Comparison of ENCODE assay signal across 8 cellular contexts in genomic region chr7:73220766-73221370, GRCh38.
DNase-seq lines count a peak whose midpoint lies in the region; ATAC-seq, FAIRE-seq and TF ChIP-seq lines count a peak whose summit lies in the region.
"Not testable (repeated sequence)": the region's sequence is repeated elsewhere in the genome, so short reads cannot be mapped to it uniquely, and the experiment has no call there.

No MANE protein-coding gene starts in this region.

- H3K36me3 ChIP-seq in K562 (ENCODE audit: control insufficient read depth, insufficient read depth, low read length); naive thymus-derived CD4-positive, alpha-beta T cell (ENCODE audit: control insufficient read depth in 2 of 3, insufficient read depth in 3 of 3, low read length in 3 of 3): not testable (repeated sequence)

- not testable (repeated sequence) for H3K9ac ChIP-seq in K562 (ENCODE audit: insufficient read depth in 1 of 2, low read depth in 2 of 2, low read length in 2 of 2)

- not testable (repeated sequence) for H3K9me1 ChIP-seq in K562 (ENCODE audit: control insufficient read depth, insufficient read depth, low read length)

- not testable (repeated sequence) for H3K27ac Mint-ChIP-seq in naive thymus-derived CD4-positive, alpha-beta T cell

- not testable (repeated sequence) for TF ChIP-seq RAD21 in K562 (CRISPR knock-in tag; conservative IDR thresholded peaks at IDR 0.05 in 1 of 2, IDR thresholded peaks at IDR 0.05 in 1 of 2)

- CTCF ChIA-PET in K562 (lab: Yijun Ruan, JAX; ENCODE audit: low intra/inter-chr PET ratio); naive thymus-derived CD4-positive, alpha-beta T cell (lab: Charles Lee): not testable (repeated sequence)

- H4K20me1 ChIP-seq in K562 (replicated peaks; ENCODE audit: control insufficient read depth, insufficient read depth, low read length): not testable (repeated sequence)

- not testable (repeated sequence) for H3K4me2 ChIP-seq in K562 (ENCODE audit: insufficient read depth, low read length)

- not testable (repeated sequence) for H3K9me3 Mint-ChIP-seq in naive thymus-derived CD4-positive, alpha-beta T cell

- WGBS in K562 (ENCODE audit: insufficient coverage, low coverage, missing lambda C conversion rate): no CpG with 5 or more reads among the region's 6 CpGs

- not testable (repeated sequence) for TF ChIP-seq CTCF in K562 (IDR thresholded peaks at IDR 0.05 in 2 of 3, conservative IDR thresholded peaks at IDR 0.05 in 1 of 3; ENCODE audit: insufficient read depth in 2 of 3, low read depth in 1 of 3, low read length in 3 of 3)

- intact Hi-C loops in K562 (cut with micrococcal nuclease); naive thymus-derived CD4-positive, alpha-beta T cell (cut with micrococcal nuclease): not testable (repeated sequence)

- H3K4me1 Mint-ChIP-seq in naive thymus-derived CD4-positive, alpha-beta T cell: not testable (repeated sequence)

- not testable (repeated sequence) for H3K4me3 Mint-ChIP-seq in naive thymus-derived CD4-positive, alpha-beta T cell

- POLR2A ChIA-PET in K562 (lab: Yijun Ruan, JAX); naive thymus-derived CD4-positive, alpha-beta T cell (lab: Charles Lee): not testable (repeated sequence)

- DNase-seq in K562 (ENCODE audit: extremely low read depth in 1 of 4, low spot score in 3 of 4); naive thymus-derived CD4-positive, alpha-beta T cell: not testable (repeated sequence)

- not testable (repeated sequence) for H3K27me3 ChIP-seq in K562 (ENCODE audit: control insufficient read depth in 2 of 2, insufficient read depth in 2 of 2, low read length in 2 of 2); naive thymus-derived CD4-positive, alpha-beta T cell (ENCODE audit: control insufficient read depth in 2 of 2, insufficient read depth in 2 of 2, low read length in 2 of 2)

- H3K9me3 ChIP-seq in K562 (replicated peaks; ENCODE audit: control insufficient read depth, insufficient read depth, low read depth, low read length); naive thymus-derived CD4-positive, alpha-beta T cell (ENCODE audit: control insufficient read depth in 2 of 3, low read length in 3 of 3): not testable (repeated sequence)

- TF ChIP-seq POLR2A in GM18505 (IDR thresholded peaks at IDR 0.05; ENCODE audit: borderline replicate concordance, extremely low read depth, insufficient read depth, insufficient read length); K562 (conservative IDR thresholded peaks at IDR 0.05): not testable (repeated sequence)

- not testable (repeated sequence) for H2AFZ ChIP-seq in K562 (ENCODE audit: low read depth, low read length)

- H3K4me3 ChIP-seq in K562; naive thymus-derived CD4-positive, alpha-beta T cell (ENCODE audit: low read length): not testable (repeated sequence)

- H3K79me2 ChIP-seq in K562 (ENCODE audit: control insufficient read depth, insufficient read depth, low read length): not testable (repeated sequence)

- BruUV-seq in K562 (replicated peaks; lab: Mats Ljungman, UMichigan): not testable (repeated sequence)

- not testable (repeated sequence) for FAIRE-seq in K562 (lab: Jason Lieb, UNC)

- H3K4me1 ChIP-seq in K562 (replicated peaks in 1 of 2; ENCODE audit: control insufficient read depth in 2 of 2, insufficient read depth in 2 of 2, low read length in 2 of 2); naive thymus-derived CD4-positive, alpha-beta T cell (ENCODE audit: control insufficient read depth in 2 of 2, insufficient read depth in 2 of 2, low read length in 2 of 2): not testable (repeated sequence)

- peak; percentile 20 for ATAC-seq in GM18505 (IDR thresholded peaks at IDR 0.05; ENCODE audit: unreplicated experiment)
- peak; percentile 45 for ATAC-seq in GM19372 (IDR thresholded peaks at IDR 0.05; ENCODE audit: low read depth, unreplicated experiment)
- ATAC-seq in GM21528 (IDR thresholded peaks at IDR 0.05; ENCODE audit: low FRiP score, unreplicated experiment): peak; percentile 48
- ATAC-seq in HG02759 (IDR thresholded peaks at IDR 0.05; ENCODE audit: unreplicated experiment): peak; percentile 37
- ATAC-seq in HG03064 (IDR thresholded peaks at IDR 0.05; ENCODE audit: low read depth, unreplicated experiment): peak; percentile 31
- ATAC-seq in HG03439 (IDR thresholded peaks at IDR 0.05; ENCODE audit: unreplicated experiment): peak; percentile 35
- ATAC-seq in K562: peak; percentile 82
- ATAC-seq in naive thymus-derived CD4-positive, alpha-beta T cell: peak; percentile 42

- not testable (repeated sequence) for H3K27me3 Mint-ChIP-seq in naive thymus-derived CD4-positive, alpha-beta T cell

- in situ Hi-C loops in K562 (cut with MboI): not testable (repeated sequence)

- not testable (repeated sequence) for H3K36me3 Mint-ChIP-seq in naive thymus-derived CD4-positive, alpha-beta T cell

- TF ChIP-seq EP300 in K562 (IDR thresholded peaks at IDR 0.05; ENCODE audit: low read length): not testable (repeated sequence)

- H3K27ac ChIP-seq in K562 (ENCODE audit: extremely low read depth, low read depth, low read length); naive thymus-derived CD4-positive, alpha-beta T cell (ENCODE audit: low read depth, low read length): not testable (repeated sequence)

Comparison
In these comparisons a context has a peak if more than half of its experiments do, and no peak if none do; other contexts are left out.
1. ATAC-seq: peak in every context shown above with its lines; median percentile 82 in K562; 48 in GM21528; 45 in GM19372; 42 in naive thymus-derived CD4-positive, alpha-beta T cell; 37 in HG02759; 35 in HG03439; 31 in HG03064; 20 in GM18505.